In the genomic region with DNA sequence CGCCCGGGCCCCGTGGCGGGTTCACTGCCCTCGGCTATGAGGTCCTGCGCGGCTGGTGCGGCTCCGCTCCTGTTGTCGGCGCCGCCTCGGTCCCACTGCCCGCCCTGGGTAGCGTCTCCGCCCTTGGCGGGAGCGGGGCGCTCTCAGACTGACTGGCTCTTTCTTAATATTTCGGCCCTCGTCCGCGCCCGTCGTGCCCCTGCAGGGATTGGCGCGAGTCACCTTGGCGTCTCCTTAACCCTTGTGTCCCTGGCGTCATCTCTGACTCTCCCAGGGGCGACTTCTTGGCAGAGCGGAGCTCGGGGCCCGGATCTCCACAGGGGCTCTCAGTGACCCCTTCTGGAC, we compare ENCODE assay signal across 8 cellular contexts. TPM values are rescaled to one million over a fixed set of nuclear protein-coding genes. Genes with fewer than 3 reads are reported as not detected.
DNase-seq lines count a peak whose midpoint lies in the region; ATAC-seq and TF ChIP-seq lines count a peak whose summit lies in the region.

No MANE protein-coding gene starts in this region.

- peaks cover 32% of the 10 kb centered on the region for H3K4me1 Mint-ChIP-seq in activated CD8-positive, alpha-beta memory T cell treated with anti-CD3 and anti-CD28 coated beads, Interleukin-2, amount 10 ng/mL, durations not matched to agents 7 days and 5 days
- peaks cover 34% of the 10 kb centered on the region for H3K4me1 Mint-ChIP-seq in osteocyte (ENCODE audit: unreplicated experiment)

- no peaks in the 10 kb centered on the region for H4K20me1 ChIP-seq in fibroblast of lung (ENCODE audit: control insufficient read depth, extremely low read depth, insufficient read depth, low read length)

- H3K9me3 ChIP-seq in fibroblast of lung (ENCODE audit: control insufficient read depth, insufficient read depth, low read depth, low read length): no peaks in the 10 kb centered on the region

- H3K27ac Mint-ChIP-seq in activated CD8-positive, alpha-beta memory T cell treated with anti-CD3 and anti-CD28 coated beads, Interleukin-2, amount 10 ng/mL, durations not matched to agents 7 days and 5 days: peak overlapping the region; percentile 94
- H3K27ac Mint-ChIP-seq in osteocyte (ENCODE audit: unreplicated experiment): peak overlapping the region; percentile 86

- peak; percentile 19 to 26 for DNase-seq in stimulated activated CD4-positive, alpha-beta T cell treated with anti-CD3 and anti-CD28 coated beads, Interleukin-15, amount 100 ng/mL, for 1 hour (ENCODE audit: low read depth in 1 of 2, low spot score in 1 of 2)
- DNase-seq in stimulated activated CD4-positive, alpha-beta T cell treated with anti-CD3 and anti-CD28 coated beads, Interleukin-2, amount 100 ng/mL, for 48 hours: no peak
- DNase-seq in activated CD8-positive, alpha-beta memory T cell treated with anti-CD3 and anti-CD28 coated beads, Interleukin-2, amount 10 ng/mL, durations not matched to agents 7 days and 5 days: peak; percentile 68
- no peak for DNase-seq in fibroblast of lung (ENCODE audit: low read depth in 2 of 2)
- DNase-seq in osteocyte (ENCODE audit: extremely low spot score, unreplicated experiment): no peak
- no peak for DNase-seq in GM20000 (ENCODE audit: low spot score)
- DNase-seq in DMS114 treated with DMSO at 0.1 percent for 48 hours (lab: John Stamatoyannopoulos, UW; ENCODE audit: unreplicated experiment): no peak

- H3K27me3 Mint-ChIP-seq in activated CD8-positive, alpha-beta memory T cell treated with anti-CD3 and anti-CD28 coated beads, Interleukin-2, amount 10 ng/mL, durations not matched to agents 7 days and 5 days: peaks cover 2% of the 10 kb centered on the region
- H3K27me3 Mint-ChIP-seq in osteocyte (ENCODE audit: unreplicated experiment): no peaks in the 10 kb centered on the region

- H3K36me3 Mint-ChIP-seq in activated CD8-positive, alpha-beta memory T cell treated with anti-CD3 and anti-CD28 coated beads, Interleukin-2, amount 10 ng/mL, durations not matched to agents 7 days and 5 days: peaks cover 37% of the 10 kb centered on the region
- peaks cover 21% of the 10 kb centered on the region for H3K36me3 Mint-ChIP-seq in osteocyte (ENCODE audit: unreplicated experiment)

- CTCF ChIA-PET in activated CD8-positive, alpha-beta memory T cell treated with anti-CD3 and anti-CD28 coated beads, Interleukin-2, amount 10 ng/mL, durations not matched to agents 7 days and 5 days (lab: Charles Lee): interaction anchor here (0.6 to 16.8 kb wide), 6 partner anchors 9 to 592 kb away, joined by 3 to 202 read pairs (median 5); no protein-coding TSS in a partner anchor

- TF ChIP-seq CTCF in fibroblast of lung (conservative IDR thresholded peaks at IDR 0.05 in 1 of 2, IDR thresholded peaks at IDR 0.05 in 1 of 2; ENCODE audit: low read depth in 1 of 2, low read length in 2 of 2) (no peak), osteocyte (IDR thresholded peaks at IDR 0.05) (no peak), GM20000 (IDR thresholded peaks at IDR 0.05; ENCODE audit: extremely low read depth, missing control alignments) (no peak)

- H3K4me1 ChIP-seq in fibroblast of lung (ENCODE audit: control insufficient read depth, extremely low read depth, insufficient read depth, low read length): peaks cover 14% of the 10 kb centered on the region

- no peaks in the 10 kb centered on the region for H3K9me3 Mint-ChIP-seq in activated CD8-positive, alpha-beta memory T cell treated with anti-CD3 and anti-CD28 coated beads, Interleukin-2, amount 10 ng/mL, durations not matched to agents 7 days and 5 days (ENCODE audit: low read depth)
- H3K9me3 Mint-ChIP-seq in osteocyte (ENCODE audit: unreplicated experiment): no peaks in the 10 kb centered on the region

- peak overlapping the region; percentile 93 for H3K27ac ChIP-seq in fibroblast of lung (ENCODE audit: insufficient read depth, low read length)

- no peak for ATAC-seq in activated CD8-positive, alpha-beta memory T cell treated with anti-CD3 and anti-CD28 coated beads, Interleukin-2, amount 10 ng/mL, durations not matched to agents 7 days and 5 days
- no peak for ATAC-seq in HG02981 (IDR thresholded peaks at IDR 0.05; ENCODE audit: unreplicated experiment)

- peak overlapping the region; percentile 97 for H3K9ac ChIP-seq in fibroblast of lung (ENCODE audit: insufficient read depth, low read length)

- H2AFZ ChIP-seq in fibroblast of lung (ENCODE audit: low read length): no peak overlapping the region

- H3K27me3 ChIP-seq in fibroblast of lung (ENCODE audit: control insufficient read depth, insufficient read depth, low read length): no peaks in the 10 kb centered on the region

- H3K79me2 ChIP-seq in fibroblast of lung (ENCODE audit: control insufficient read depth, insufficient read depth, low read length): peaks cover 44% of the 10 kb centered on the region

- peak overlapping the region; percentile 82 to 95 (median 92) for H3K4me3 ChIP-seq in fibroblast of lung (replicated peaks in 1 of 4; ENCODE audit: control extremely low read depth in 1 of 4, insufficient read depth in 1 of 4, low read depth in 3 of 4, low read length in 4 of 4)

- H3K4me3 Mint-ChIP-seq in activated CD8-positive, alpha-beta memory T cell treated with anti-CD3 and anti-CD28 coated beads, Interleukin-2, amount 10 ng/mL, durations not matched to agents 7 days and 5 days: peak overlapping the region; percentile 97
- H3K4me3 Mint-ChIP-seq in osteocyte (ENCODE audit: unreplicated experiment): peak overlapping the region; percentile 85

- H3K36me3 ChIP-seq in fibroblast of lung (ENCODE audit: control insufficient read depth, insufficient read depth, low read length): peaks cover 5% of the 10 kb centered on the region

- H3K4me2 ChIP-seq in fibroblast of lung (ENCODE audit: extremely low read depth, insufficient read depth, low read length): peak overlapping the region; percentile 84

RNA-seq across cellular contexts. Expression of gene PTMA, which starts 1.3 kb away (rescaled TPM):
- total RNA-seq in activated CD8-positive, alpha-beta memory T cell treated with anti-CD3 and anti-CD28 coated beads, Interleukin-2, amount 10 ng/mL, durations not matched to agents 7 days and 5 days: 1,000 to 10,000 TPM; 1,489 to 1,775 TPM
- total RNA-seq in fibroblast of lung: 481 and 664 TPM in 2 replicates
- 650 and 1,032 TPM in 2 replicates for polyA plus RNA-seq in fibroblast of lung
- polyA plus RNA-seq in fibroblast of lung (2012): 819 and 1,107 TPM in 2 replicates
- polyA minus RNA-seq in fibroblast of lung (ENCODE audit: low replicate concordance): 34.8 and 35.0 TPM in 2 replicates
- 709 and 776 TPM in 2 replicates for total RNA-seq in osteocyte

Comparison
In these comparisons a context has a peak if more than half of its experiments do, and no peak if none do; other contexts are left out.
1. DNase-seq: peak in stimulated activated CD4-positive, alpha-beta T cell treated with anti-CD3 and anti-CD28 coated beads, Interleukin-15, amount 100 ng/mL, for 1 hour (2 of 2) and activated CD8-positive, alpha-beta memory T cell treated with anti-CD3 and anti-CD28 coated beads, Interleukin-2, amount 10 ng/mL, durations not matched to agents 7 days and 5 days (single experiment); none in stimulated activated CD4-positive, alpha-beta T cell treated with anti-CD3 and anti-CD28 coated beads, Interleukin-2, amount 100 ng/mL, for 48 hours (0 of 2), fibroblast of lung (0 of 2), osteocyte (single experiment), GM20000 (single experiment) and DMS114 treated with DMSO at 0.1 percent for 48 hours (single experiment).